ENCODE assay signal across 7 cellular contexts in the genomic region with DNA sequence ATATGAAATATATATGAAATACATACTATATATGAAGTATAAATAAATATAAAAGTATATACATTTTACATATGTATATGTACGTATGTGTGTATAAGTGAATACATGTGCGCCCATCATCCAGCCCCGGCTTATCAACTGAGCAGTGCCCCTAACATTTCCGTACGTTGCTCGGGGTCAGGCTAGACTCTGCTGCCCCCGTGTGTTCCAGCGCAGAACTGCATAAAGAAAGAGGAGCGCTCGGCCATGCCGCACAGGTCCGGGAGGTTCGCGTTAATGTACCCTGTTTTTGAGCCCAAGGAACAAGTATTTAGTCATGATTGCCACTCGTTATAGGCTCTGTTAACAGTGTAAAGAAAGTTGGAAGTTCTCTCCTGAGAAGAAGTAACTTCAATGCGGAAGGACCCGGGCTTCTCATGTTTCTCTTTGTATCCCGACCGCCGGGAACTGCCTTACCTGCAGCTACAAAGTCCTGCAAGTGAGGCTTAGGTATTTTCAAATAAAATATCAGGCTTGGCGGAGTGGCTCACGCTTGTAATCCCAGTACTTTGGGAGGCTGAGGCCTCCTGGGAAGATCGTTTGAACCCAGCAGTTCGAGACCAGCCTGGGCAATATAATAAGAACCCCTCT.
DNase-seq lines count a peak whose midpoint lies in the region; ATAC-seq and TF ChIP-seq lines count a peak whose summit lies in the region.

No MANE protein-coding gene starts in this region.

- no peaks in the 10 kb centered on the region for H3K36me3 ChIP-seq in iPS-18a (ENCODE audit: control insufficient read depth, low read depth, low read length)

- no peaks in the 10 kb centered on the region for H3K9me3 ChIP-seq in iPS-18a (ENCODE audit: control insufficient read depth, low read depth, low read length)

- H3K27me3 ChIP-seq in iPS-18a (ENCODE audit: control insufficient read depth, insufficient read depth, low read length) = no peaks in the 10 kb centered on the region

- H3K9ac ChIP-seq in iPS-18a (ENCODE audit: low read length) = no peak overlapping the region

- peak; percentile 4 for DNase-seq in NCI-H1417 treated with DMSO at 0.1 percent for 48 hours (lab: John Stamatoyannopoulos, UW)
- DNase-seq in T1000 (lab: John Stamatoyannopoulos, UW) = peak; percentile 32
- DNase-seq in astrocyte of the spinal cord (ENCODE audit: low read depth, low spot score) = peak; percentile 25
- peak; percentile 53 to 69 for DNase-seq in stimulated activated CD4-positive, alpha-beta T cell treated with anti-CD3 and anti-CD28 coated beads, Interleukin-12 subunit alpha, Interleukin-12 subunit beta, amount 100 ng/mL, for 24 hours (ENCODE audit: low read depth in 2 of 2)

- no peak overlapping the region for H3K4me3 ChIP-seq in astrocyte of the spinal cord (ENCODE audit: low read depth, low read length)
- peak overlapping the region; percentile 60 for H3K4me3 ChIP-seq in iPS-18a (ENCODE audit: low read length)

- in situ Hi-C loops in astrocyte of the spinal cord (cut with HindIII; ENCODE audit: low sequenced_read_pairs) = no loop called here

- no peaks in the 10 kb centered on the region for H3K4me1 ChIP-seq in iPS-18a (ENCODE audit: control insufficient read depth, low read depth, low read length)

- peak; percentile 93 for TF ChIP-seq CTCF in astrocyte of the spinal cord (IDR thresholded peaks at IDR 0.05; ENCODE audit: low read depth, low read length)

- ATAC-seq in GM18498 (IDR thresholded peaks at IDR 0.05; ENCODE audit: unreplicated experiment) (peak; percentile 98), HG02798 (IDR thresholded peaks at IDR 0.05; ENCODE audit: poor library complexity, unreplicated experiment) (peak; percentile 92)

- H3K27ac ChIP-seq in iPS-18a (ENCODE audit: low read length) = no peak overlapping the region

Comparison
In these comparisons a context has a peak if more than half of its experiments do, and no peak if none do; other contexts are left out.
1. DNase-seq: peak in every context shown above with its lines; median percentile 61 in stimulated activated CD4-positive, alpha-beta T cell treated with anti-CD3 and anti-CD28 coated beads, Interleukin-12 subunit alpha, Interleukin-12 subunit beta, amount 100 ng/mL, for 24 hours; 32 in T1000; 25 in astrocyte of the spinal cord; 4 in NCI-H1417 treated with DMSO at 0.1 percent for 48 hours.